8 cellular contexts compared by ENCODE assay signal in the genomic region with DNA sequence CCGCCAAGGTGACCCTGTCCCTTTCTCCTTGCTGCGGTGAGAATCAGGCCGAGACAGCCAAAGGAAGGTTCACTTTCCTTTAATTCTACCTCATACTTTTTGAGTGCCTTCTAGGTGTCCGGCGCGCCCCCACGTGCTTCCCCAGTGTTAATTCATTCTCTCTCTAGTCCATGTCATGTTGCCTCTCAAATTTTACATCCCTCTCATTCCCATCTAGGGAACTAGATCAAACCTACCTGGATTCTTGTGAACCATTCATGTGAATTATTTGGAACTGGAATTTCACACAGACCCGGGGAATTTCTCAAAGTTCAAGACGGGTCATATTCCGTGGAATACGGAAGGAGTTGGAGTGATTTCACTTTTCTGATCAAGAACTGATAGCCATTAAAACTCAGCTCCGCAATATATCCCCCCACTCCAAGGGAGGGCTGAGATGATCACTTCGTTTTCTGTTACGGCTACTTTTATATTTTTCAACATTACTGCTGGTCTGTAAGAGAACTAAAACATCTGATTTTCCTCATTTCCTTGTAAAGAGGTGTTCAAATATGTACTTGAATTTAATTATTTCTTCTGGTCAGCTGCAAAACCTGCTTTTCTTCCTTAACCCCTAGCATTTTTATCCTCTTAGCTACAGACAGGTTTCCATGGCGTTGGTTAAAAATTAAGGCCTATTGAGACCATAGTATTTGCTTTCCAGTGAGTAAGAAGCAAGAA. TPM values are rescaled to one million over a fixed set of nuclear protein-coding genes. Genes with fewer than 3 reads are reported as not detected.
DNase-seq lines count a peak whose midpoint lies in the region; ATAC-seq and TF ChIP-seq lines count a peak whose summit lies in the region.

No MANE protein-coding gene starts in this region.

- DNase-seq in GM12864 (ENCODE audit: low read depth) = no peak
- no peak for DNase-seq in OCI-LY7 (ENCODE audit: low spot score)
- peak in 3 of 10 donors; percentile 46 to 66 (median 65) for DNase-seq in dorsolateral prefrontal cortex
- DNase-seq in naive thymus-derived CD4-positive, alpha-beta T cell = no peak
- no peak for DNase-seq in KBM-7
- DNase-seq in amniotic stem cell (lab: John Stamatoyannopoulos, UW) = no peak
- no peak for DNase-seq in GDM1 (lab: John Stamatoyannopoulos, UW)

- H3K36me3 Mint-ChIP-seq in naive thymus-derived CD4-positive, alpha-beta T cell = peaks cover 0 to 37% (median 7%) of the 10 kb centered on the region in 5 donors

- BruUV-seq in OCI-LY7 (replicated peaks; lab: Mats Ljungman, UMichigan) = no TSS peak

- peaks cover 52% of the 10 kb centered on the region for H3K79me2 ChIP-seq in OCI-LY7 (ENCODE audit: insufficient read depth, low read depth, low read length)

- in situ Hi-C loops in KBM-7 (cut with MboI; ENCODE audit: low pct_unique_long_range_greater_than_20kb, low sequenced_read_pairs) = no loop called here

- peak; percentile 27 for TF ChIP-seq CTCF in GM12864 (IDR thresholded peaks at IDR 0.05; ENCODE audit: low read depth, low read length, missing control alignments)
- peak; percentile 69; the same call in 1 of the 2 replicates for TF ChIP-seq CTCF in OCI-LY7 (conservative IDR thresholded peaks at IDR 0.05; ENCODE audit: low read length)
- peak in 27 of 56 donors; percentile 6 to 45 (median 23) for TF ChIP-seq CTCF in dorsolateral prefrontal cortex (IDR thresholded peaks at IDR 0.05 in 54 of 56, conservative IDR thresholded peaks at IDR 0.05 in 2 of 56; ENCODE audit: low read depth in 1 of 56, partially characterized antibody in 56 of 56)

- peak overlapping the region; percentile 85 to 97 (median 92) for H3K4me3 Mint-ChIP-seq in naive thymus-derived CD4-positive, alpha-beta T cell

- H3K4me1 ChIP-seq in OCI-LY7 (ENCODE audit: insufficient read depth, low read length, poor library complexity, severe bottlenecking) = peaks cover 37% of the 10 kb centered on the region
- peaks cover 30 to 33% of the 10 kb centered on the region in 2 donors for H3K4me1 ChIP-seq in naive thymus-derived CD4-positive, alpha-beta T cell (ENCODE audit: control insufficient read depth in 2 of 2, insufficient read depth in 2 of 2, low read length in 2 of 2)

- CTCF ChIA-PET in OCI-LY7 (lab: Charles Lee; ENCODE audit: unreplicated experiment) = no interaction called here
- CTCF ChIA-PET in naive thymus-derived CD4-positive, alpha-beta T cell (lab: Charles Lee) = interaction anchor here (0.6 to 3.2 kb wide), 9 partner anchors 8 to 613 kb away, joined by 3 to 10 read pairs (median 4); no protein-coding TSS in a partner anchor

- H3K27ac ChIP-seq in OCI-LY7 (ENCODE audit: low read depth, low read length, poor library complexity, severe bottlenecking) (peak overlapping the region; percentile 77), dorsolateral prefrontal cortex (peak overlapping the region; percentile 71 to 100 (median 98))
- peak overlapping the region; percentile 90 for H3K27ac ChIP-seq in naive thymus-derived CD4-positive, alpha-beta T cell (ENCODE audit: low read depth, low read length)

- peaks cover 26% of the 10 kb centered on the region for H4K20me1 ChIP-seq in OCI-LY7 (ENCODE audit: insufficient read depth, low read length)

- H3K9me2 ChIP-seq in OCI-LY7 (ENCODE audit: insufficient read depth, low read length) = no peaks in the 10 kb centered on the region

- H3K27ac Mint-ChIP-seq in naive thymus-derived CD4-positive, alpha-beta T cell = peak overlapping the region; percentile 94 to 100 (median 97)

- H3K36me3 ChIP-seq in OCI-LY7 (ENCODE audit: insufficient read depth, low read length) = peaks cover 39% of the 10 kb centered on the region
- H3K36me3 ChIP-seq in naive thymus-derived CD4-positive, alpha-beta T cell (ENCODE audit: control insufficient read depth in 2 of 3, insufficient read depth in 3 of 3, low read length in 3 of 3) = peaks cover 0 to 6% (median 4%) of the 10 kb centered on the region in 3 experiments

- no peaks in the 10 kb centered on the region for H3K9me3 ChIP-seq in OCI-LY7 (ENCODE audit: low read length)
- no peaks in the 10 kb centered on the region for H3K9me3 ChIP-seq in naive thymus-derived CD4-positive, alpha-beta T cell (ENCODE audit: control insufficient read depth in 2 of 3, low read length in 3 of 3)

- peaks cover 0 to 2% (median 0%) of the 10 kb centered on the region in 11 donors for H3K9me3 Mint-ChIP-seq in naive thymus-derived CD4-positive, alpha-beta T cell

- H3K4me3 ChIP-seq in GM12864 (ENCODE audit: low read depth, low read length) (peak overlapping the region; percentile 69), OCI-LY7 (ENCODE audit: low read depth, low read length, poor library complexity, severe bottlenecking) (peak overlapping the region; percentile 99), dorsolateral prefrontal cortex (peak overlapping the region; percentile 67 to 100 (median 95))
- H3K4me3 ChIP-seq in naive thymus-derived CD4-positive, alpha-beta T cell (ENCODE audit: low read length) = peak overlapping the region; percentile 94

- H3K27me3 ChIP-seq in dorsolateral prefrontal cortex = no peaks in the 10 kb centered on the region
- H3K27me3 ChIP-seq in naive thymus-derived CD4-positive, alpha-beta T cell (ENCODE audit: control insufficient read depth in 2 of 2, insufficient read depth in 2 of 2, low read length in 2 of 2) = no peaks in the 10 kb centered on the region

- H3K4me2 ChIP-seq in OCI-LY7 (ENCODE audit: low read length) = peak overlapping the region; percentile 87

- peak; percentile 6 for ATAC-seq in naive thymus-derived CD4-positive, alpha-beta T cell
- ATAC-seq in GM18868 (IDR thresholded peaks at IDR 0.05; ENCODE audit: unreplicated experiment) = no peak

- H3K4me1 Mint-ChIP-seq in naive thymus-derived CD4-positive, alpha-beta T cell = peaks cover 21 to 41% (median 38%) of the 10 kb centered on the region in 7 donors

- POLR2A ChIA-PET in OCI-LY7 (lab: Charles Lee) = interaction anchor here (1.0 kb wide), 1 partner anchor 30 kb away, joined by 3 read pairs; no protein-coding TSS in a partner anchor
- POLR2A ChIA-PET in naive thymus-derived CD4-positive, alpha-beta T cell (lab: Charles Lee) = interaction anchor here (0.7 to 5.0 kb wide), 12 partner anchors 7 to 455 kb away, joined by 3 to 55 read pairs (median 9); a partner anchor contains a TSS

- peak overlapping the region; percentile 61; the same call in 1 of the 2 replicates for H2AFZ ChIP-seq in OCI-LY7 (ENCODE audit: low read length)

- intact Hi-C loops in OCI-LY7 (cut with micrococcal nuclease; ENCODE audit: unreplicated experiment) (loop anchor here (2.0 to 5.0 kb wide), 3 partner anchors 63 to 457 kb away; a partner anchor contains a TSS), dorsolateral prefrontal cortex (cut with DNase I) (loop anchor here (5.0 to 10.0 kb wide), 3 partner anchors 38 to 225 kb away; a partner anchor contains a TSS)
- intact Hi-C loops in naive thymus-derived CD4-positive, alpha-beta T cell (cut with micrococcal nuclease) = loop anchor here (1.0 to 10.0 kb wide), 15 partner anchors 20 to 1031 kb away; a partner anchor contains a TSS

- peaks cover 0 to 3% (median 0%) of the 10 kb centered on the region in 5 donors for H3K27me3 Mint-ChIP-seq in naive thymus-derived CD4-positive, alpha-beta T cell

RNA-seq across cellular contexts. Expression of a gene that starts 1.0 kb away (rescaled TPM):
- total RNA-seq in OCI-LY7 (2014; rRNA removed; shearing (Covaris generic)) = 1,017 and 1,033 TPM in 2 replicates
- 884 and 1,337 TPM in 2 replicates for total RNA-seq in OCI-LY7 (2022)
- total RNA-seq in dorsolateral prefrontal cortex = 100 to 1,000 TPM; 469 to 938 (median 635) TPM
- total RNA-seq in naive thymus-derived CD4-positive, alpha-beta T cell = 1,000 to 10,000 TPM in 1 of 5 experiments, 100 to 1,000 TPM in 4; 198 to 3,569 (median 264) TPM
- polyA plus RNA-seq in naive thymus-derived CD4-positive, alpha-beta T cell = 1,000 to 10,000 TPM in 1 of 2 donors, 100 to 1,000 TPM in 1; 944 to 1,140 TPM
